32 cellular contexts compared by ENCODE assay signal in genomic region chr11:19337779-19338178, GRCh38.
"Had no signal": no experiment of that assay in that cellular context is flagged by ENCODE, and none has a peak within 500 bp of the region (broad histone marks: within the 10 kb centered on the region; RNA-seq: fewer than 3 reads in every experiment).

No MANE protein-coding gene starts in this region.

- H3K27ac ChIP-seq: brain microvascular endothelial cell, coronary artery, dorsolateral prefrontal cortex, esophagus squamous epithelium, gastroesophageal sphincter, heart right ventricle had no signal

- H3K4me1 ChIP-seq: esophagus squamous epithelium, gastroesophageal sphincter, heart right ventricle had no signal

- H3K4me3 Mint-ChIP-seq: activated CD4-positive, alpha-beta memory T cell treated with anti-CD3 and anti-CD28 coated beads, Interleukin-2, amount 10 ng/mL, durations not matched to agents 7 days and 5 days; activated CD4-positive, alpha-beta T cell treated with anti-CD3 and anti-CD28 coated beads for 36 hours; activated CD4-positive, alpha-beta T cell treated with anti-CD3 and anti-CD28 coated beads, Interleukin-2, amount 10 ng/mL, durations not matched to agents 7 days and 5 days; activated naive CD4-positive, alpha-beta T cell treated with anti-CD3 and anti-CD28 coated beads, Interleukin-2, amount 10 ng/mL, durations not matched to agents 7 days and 5 days; activated naive CD8-positive, alpha-beta T cell treated with anti-CD3 and anti-CD28 coated beads, Interleukin-2, amount 10 ng/mL, durations not matched to agents 7 days and 5 days; activated T-cell treated with anti-CD3 and anti-CD28 coated beads, Interleukin-2, amount 50 U/mL, for 24 hours; activated T-cell treated with anti-CD3 and anti-CD28 coated beads, Interleukin-2, amount 50 U/mL, for 72 hours; central memory CD8-positive, alpha-beta T cell; dendritic cell treated with granulocyte-macrophage colony-stimulating factor and Interleukin-4, amounts not matched to agents 40 ng/mL and 50 ng/mL, for 4 days; effector memory CD8-positive, alpha-beta T cell; T-helper 17 cell; T-helper 2 cell treated with Interferon-gamma antibody and Interleukin-4, amounts not matched to agents 5 μg/mL and 100 μg/mL, for 36 hours had no signal

- H3K36me3 Mint-ChIP-seq: activated naive CD4-positive, alpha-beta T cell treated with anti-CD3 and anti-CD28 coated beads, Interleukin-2, amount 10 ng/mL, durations not matched to agents 7 days and 5 days; activated naive CD4-positive, alpha-beta T cell treated with anti-CD3 and anti-CD28 coated beads, Interleukin-2, amount 50 U/mL, for 72 hours; activated naive CD8-positive, alpha-beta T cell treated with anti-CD3 and anti-CD28 coated beads, Interleukin-2, amount 10 ng/mL, durations not matched to agents 7 days and 5 days had no signal

- H3K9me3 Mint-ChIP-seq: activated CD4-positive, alpha-beta memory T cell treated with anti-CD3 and anti-CD28 coated beads, Interleukin-2, amount 10 ng/mL, durations not matched to agents 7 days and 5 days; activated CD4-positive, alpha-beta T cell treated with anti-CD3 and anti-CD28 coated beads, Interleukin-2, amount 10 ng/mL, durations not matched to agents 7 days and 5 days; activated naive CD4-positive, alpha-beta T cell treated with anti-CD3 and anti-CD28 coated beads, Interleukin-2, amount 10 ng/mL, durations not matched to agents 7 days and 5 days; activated naive CD4-positive, alpha-beta T cell treated with anti-CD3 and anti-CD28 coated beads, Interleukin-2, amount 50 U/mL, for 72 hours; activated naive CD8-positive, alpha-beta T cell treated with anti-CD3 and anti-CD28 coated beads, Interleukin-2, amount 10 ng/mL, durations not matched to agents 7 days and 5 days; activated T-cell treated with anti-CD3 and anti-CD28 coated beads, Interleukin-2, amount 50 U/mL, for 24 hours; activated T-cell treated with anti-CD3 and anti-CD28 coated beads, Interleukin-2, amount 50 U/mL, for 72 hours; central memory CD8-positive, alpha-beta T cell; dendritic cell treated with granulocyte-macrophage colony-stimulating factor and Interleukin-4, amounts not matched to agents 40 ng/mL and 50 ng/mL, for 4 days; effector memory CD8-positive, alpha-beta T cell; T-helper 2 cell treated with Interferon-gamma antibody and Interleukin-4, amounts not matched to agents 5 μg/mL and 100 μg/mL, for 36 hours had no signal

- H3K36me3 ChIP-seq: brain microvascular endothelial cell, esophagus squamous epithelium, gastroesophageal sphincter, heart right ventricle had no signal

- ATAC-seq: activated CD4-positive, alpha-beta T cell treated with anti-CD3 and anti-CD28 coated beads for 36 hours; activated naive CD4-positive, alpha-beta T cell treated with anti-CD3 and anti-CD28 coated beads, Interleukin-2, amount 50 U/mL, for 72 hours; activated T-cell treated with anti-CD3 and anti-CD28 coated beads, Interleukin-2, amount 50 U/mL, for 72 hours; effector memory CD8-positive, alpha-beta T cell; gastroesophageal sphincter; heart right ventricle; T-helper 17 cell had no signal

- H3K4me1 Mint-ChIP-seq: activated CD4-positive, alpha-beta memory T cell treated with anti-CD3 and anti-CD28 coated beads, Interleukin-2, amount 10 ng/mL, durations not matched to agents 7 days and 5 days; activated CD4-positive, alpha-beta T cell treated with anti-CD3 and anti-CD28 coated beads for 36 hours; central memory CD8-positive, alpha-beta T cell; T-helper 17 cell had no signal

- H3K9me3 ChIP-seq: esophagus squamous epithelium, gastroesophageal sphincter, heart right ventricle had no signal

- DNase-seq: activated CD4-positive, alpha-beta memory T cell treated with anti-CD3 and anti-CD28 coated beads, Interleukin-2, amount 10 ng/mL, durations not matched to agents 7 days and 5 days; activated CD4-positive, alpha-beta T cell treated with anti-CD3 and anti-CD28 coated beads for 36 hours; activated CD4-positive, alpha-beta T cell treated with anti-CD3 and anti-CD28 coated beads, Interleukin-2, amount 10 ng/mL, durations not matched to agents 7 days and 5 days; activated CD4-positive, alpha-beta T cell treated with anti-CD3 and anti-CD28 coated beads, Interleukin-2, amount 50 U/mL, for 4 hours; activated CD4-positive, CD25-positive, alpha-beta regulatory T cell; activated CD4-positive, CD25-positive, alpha-beta regulatory T cell treated with anti-CD3 and anti-CD28 coated beads, Interleukin-2, amount 50 U/mL, for 72 hours; activated CD8-positive, alpha-beta memory T cell treated with anti-CD3 and anti-CD28 coated beads, Interleukin-2, amount 50 U/mL, for 48 hours; activated gamma-delta T cell; activated naive CD4-positive, alpha-beta T cell; activated naive CD4-positive, alpha-beta T cell treated with anti-CD3 and anti-CD28 coated beads, Interleukin-2, amount 10 ng/mL, durations not matched to agents 7 days and 5 days; activated naive CD8-positive, alpha-beta T cell treated with anti-CD3 and anti-CD28 coated beads, Interleukin-2, amount 10 ng/mL, durations not matched to agents 7 days and 5 days; activated T-cell treated with anti-CD3 and anti-CD28 coated beads for 4 hours; activated T-cell treated with anti-CD3 and anti-CD28 coated beads, Interleukin-2, amount 50 U/mL, for 24 hours; activated T-cell treated with anti-CD3 and anti-CD28 coated beads, Interleukin-2, amount 50 U/mL, for 72 hours; anterior cingulate cortex; brain microvascular endothelial cell; dorsolateral prefrontal cortex; effector memory CD8-positive, alpha-beta T cell; esophagus squamous epithelium; foreskin melanocyte; heart right ventricle; T-helper 1 cell; T-helper 17 cell; T1000 had no signal

- H3K4me3 ChIP-seq: coronary artery, dorsolateral prefrontal cortex, esophagus squamous epithelium, gastroesophageal sphincter, heart right ventricle had no signal

- FAIRE-seq: astrocyte, bronchial epithelial cell had no signal

- H3K27ac Mint-ChIP-seq: activated CD4-positive, alpha-beta memory T cell treated with anti-CD3 and anti-CD28 coated beads, Interleukin-2, amount 10 ng/mL, durations not matched to agents 7 days and 5 days; activated CD4-positive, alpha-beta T cell treated with anti-CD3 and anti-CD28 coated beads for 36 hours; activated CD4-positive, alpha-beta T cell treated with anti-CD3 and anti-CD28 coated beads, Interleukin-2, amount 10 ng/mL, durations not matched to agents 7 days and 5 days; activated naive CD4-positive, alpha-beta T cell treated with anti-CD3 and anti-CD28 coated beads, Interleukin-2, amount 10 ng/mL, durations not matched to agents 7 days and 5 days; activated naive CD4-positive, alpha-beta T cell treated with anti-CD3 and anti-CD28 coated beads, Interleukin-2, amount 50 U/mL, for 72 hours; activated naive CD8-positive, alpha-beta T cell treated with anti-CD3 and anti-CD28 coated beads, Interleukin-2, amount 10 ng/mL, durations not matched to agents 7 days and 5 days; activated T-cell treated with anti-CD3 and anti-CD28 coated beads, Interleukin-2, amount 50 U/mL, for 24 hours; activated T-cell treated with anti-CD3 and anti-CD28 coated beads, Interleukin-2, amount 50 U/mL, for 72 hours; dendritic cell treated with granulocyte-macrophage colony-stimulating factor and Interleukin-4, amounts not matched to agents 40 ng/mL and 50 ng/mL, for 4 days; effector memory CD8-positive, alpha-beta T cell; T-helper 17 cell; T-helper 2 cell treated with Interferon-gamma antibody and Interleukin-4, amounts not matched to agents 5 μg/mL and 100 μg/mL, for 36 hours had no signal
